1 cellular context compared by ENCODE assay signal in the genomic region with DNA sequence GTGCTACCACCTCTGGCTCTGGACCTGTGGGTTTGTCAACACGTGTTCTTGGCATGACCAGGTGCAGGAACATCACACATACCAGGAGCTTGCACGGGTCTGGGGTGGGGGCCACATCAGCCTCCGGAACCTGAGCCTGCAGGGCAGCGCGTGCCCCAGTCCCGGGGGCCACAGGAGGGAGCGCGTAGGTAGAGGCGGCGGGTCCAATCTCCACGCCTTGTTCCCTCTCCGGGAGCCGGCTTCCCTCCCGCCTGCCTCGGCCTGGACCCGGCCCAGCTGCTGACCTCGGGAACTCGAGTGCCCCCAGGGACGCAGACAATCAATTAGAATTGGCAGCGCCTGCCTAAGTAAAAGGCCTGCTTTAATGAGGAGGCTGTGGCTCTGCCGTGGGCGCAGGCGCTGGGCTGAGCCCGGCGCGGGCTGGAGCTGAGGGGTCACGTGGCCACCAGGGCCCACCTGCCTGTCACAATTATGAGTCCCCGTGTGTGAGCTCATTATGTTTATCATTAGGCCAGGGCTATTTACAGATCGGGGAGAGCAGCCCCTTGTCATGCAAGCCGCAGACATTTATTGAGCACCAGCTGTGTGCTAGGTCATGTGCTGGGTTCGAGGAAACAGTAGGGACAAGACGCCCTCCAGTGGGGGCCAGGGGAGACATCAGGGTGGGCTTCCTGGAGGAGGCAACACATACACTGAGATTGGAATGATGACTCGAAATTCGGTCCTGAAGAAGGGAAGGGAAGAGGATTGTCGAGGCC.
TF ChIP-seq lines count a peak whose summit lies in the region.

No MANE protein-coding gene starts in this region.

TF ChIP-seq in GM12878, 131 proteins besides CTCF, POLR2A, EP300 and RAD21:
- TF ChIP-seq POU2F2 (IDR thresholded peaks at IDR 0.05; ENCODE audit: borderline replicate concordance, low read depth, low read length) (no peak), RAD51 (IDR thresholded peaks at IDR 0.05) (peak; percentile 51; the same call in 1 of the 2 replicates), PKNOX1 (IDR thresholded peaks at IDR 0.05) (peak; percentile 67; the same call in 1 of the 2 replicates), ZNF384 (IDR thresholded peaks at IDR 0.05; ENCODE audit: borderline replicate concordance, low read depth, low read length) (no peak), SP1 (IDR thresholded peaks at IDR 0.05; ENCODE audit: low read depth, low read length) (no peak), NRF1 (conservative IDR thresholded peaks at IDR 0.05; ENCODE audit: low read depth, low read length) (no peak), STAT3 (IDR thresholded peaks at IDR 0.05; ENCODE audit: low read depth, low read length) (no peak)
